ENCODE assay signal across 9 cellular contexts in genomic region chr3:167736264-167736787, GRCh38. TPM values are rescaled to one million over a fixed set of nuclear protein-coding genes. Genes with fewer than 3 reads are reported as not detected.
DNase-seq lines count a peak whose midpoint lies in the region; ATAC-seq, FAIRE-seq and TF ChIP-seq lines count a peak whose summit lies in the region.
"Had no signal": no experiment of that assay in that cellular context is flagged by ENCODE, and none has a peak within 500 bp of the region (broad histone marks: within the 10 kb centered on the region; RNA-seq: fewer than 3 reads in every experiment).

No MANE protein-coding gene starts in this region.

- H3K27me3 ChIP-seq in kidney epithelial cell (ENCODE audit: control insufficient read depth, insufficient read depth, low read length) (no peaks in the 10 kb centered on the region), thoracic aorta (replicated peaks; ENCODE audit: insufficient read depth) (no peaks in the 10 kb centered on the region)

- H3K4me3 ChIP-seq in kidney epithelial cell (ENCODE audit: low read depth, low read length) (peak overlapping the region; percentile 61), thoracic aorta (peak overlapping the region; percentile 89)

- peak; percentile 39 for DNase-seq in NCI-H2171 treated with DMSO at 0.1 percent for 48 hours (lab: John Stamatoyannopoulos, UW)
- no peak for DNase-seq in NCI-H2171 (lab: John Stamatoyannopoulos, UW)
- no peak for DNase-seq in kidney epithelial cell (ENCODE audit: low read depth)
- DNase-seq in thoracic aorta (ENCODE audit: low spot score), result no peak
- DNase-seq in sciatic nerve (ENCODE audit: low spot score), result no peak
- DNase-seq in HTR-8/SVneo (ENCODE audit: insufficient read length, low spot score), result no peak
- no peak for DNase-seq in activated CD8-positive, alpha-beta memory T cell treated with anti-CD3 and anti-CD28 coated beads for 24 hours
- DNase-seq: activated gamma-delta T cell treated with Interleukin-2 at 50 U/mL for 16 hours had no signal

- no peak for FAIRE-seq in HTR-8/SVneo (lab: Jason Lieb, UNC)

- ATAC-seq in thoracic aorta (ENCODE audit: insufficient number of reproducible peaks, low FRiP score, low read depth) (no peak), sciatic nerve (no peak)

- intact Hi-C loops in sciatic nerve (cut with DNase I), result no loop called here

- peak overlapping the region; percentile 5 for H3K27ac ChIP-seq in angular gyrus (ENCODE audit: low read depth, low read length)
- H3K27ac ChIP-seq in thoracic aorta, result peak overlapping the region in 1 of 2 donors; percentile 90

- H3K36me3 ChIP-seq in kidney epithelial cell (ENCODE audit: control insufficient read depth, insufficient read depth, low read length), result no peaks in the 10 kb centered on the region
- no peaks in the 10 kb centered on the region for H3K36me3 ChIP-seq in thoracic aorta

- H3K9me3 ChIP-seq in thoracic aorta, result no peaks in the 10 kb centered on the region

- TF ChIP-seq CTCF in kidney epithelial cell (IDR thresholded peaks at IDR 0.05; ENCODE audit: insufficient read depth, low read length, poor library complexity, severe bottlenecking), result no peak
- no peak for TF ChIP-seq CTCF in thoracic aorta (IDR thresholded peaks at IDR 0.05)

- H3K4me1 ChIP-seq in thoracic aorta (ENCODE audit: control insufficient read depth in 1 of 2, low read depth in 2 of 2), result peaks cover 12 to 27% of the 10 kb centered on the region in 2 donors

RNA-seq across cellular contexts. Expression of gene SERPINI1, which starts 0.8 kb away (rescaled TPM):
- total RNA-seq in kidney epithelial cell (1.9 and 2.4 TPM in 2 replicates), thoracic aorta (10 to 100 TPM in 1 of 2 donors, 1 to 10 TPM in 1; 6.2 to 11.0 TPM), sciatic nerve (10.4 TPM)

RNA-seq across cellular contexts. Expression of gene PDCD10, which starts 1.6 kb away (rescaled TPM):
- total RNA-seq in kidney epithelial cell, result 93.3 and 101 TPM in 2 replicates
- total RNA-seq in thoracic aorta, result 10 to 100 TPM; 55.5 to 77.3 TPM
- total RNA-seq in sciatic nerve, result 50.3 TPM
